Comparison of ENCODE assay signal across 8 cellular contexts in genomic region chr7:114923403-114923713, GRCh38. TPM values are rescaled to one million over a fixed set of nuclear protein-coding genes. Genes with fewer than 3 reads are reported as not detected.
DNase-seq lines count a peak whose midpoint lies in the region; ATAC-seq, FAIRE-seq and TF ChIP-seq lines count a peak whose summit lies in the region.

No MANE protein-coding gene starts in this region.

- 2% methylated on average over 4 of the region's 4 CpGs for WGBS in suprapubic skin

- peaks cover 45% of the 10 kb centered on the region for H3K4me1 Mint-ChIP-seq in activated CD4-positive, alpha-beta T cell treated with anti-CD3 and anti-CD28 coated beads, Interleukin-2, amount 10 ng/mL, durations not matched to agents 24 days and 14 days
- peaks cover 55% of the 10 kb centered on the region for H3K4me1 Mint-ChIP-seq in activated naive CD8-positive, alpha-beta T cell (ENCODE audit: low read depth)

- no peak for DNase-seq in activated CD4-positive, alpha-beta T cell treated with anti-CD3 and anti-CD28 coated beads, Interleukin-2, amount 10 ng/mL, durations not matched to agents 24 days and 14 days
- no peak for DNase-seq in activated CD4-positive, alpha-beta T cell treated with anti-CD3 and anti-CD28 coated beads for 48 hours
- no peak for DNase-seq in kidney
- DNase-seq in suprapubic skin (ENCODE audit: low spot score in 2 of 2): no peak
- DNase-seq in NCI-H345 (lab: John Stamatoyannopoulos, UW): no peak
- DNase-seq in COLO829 (ENCODE audit: low spot score): no peak

- H3K36me3 Mint-ChIP-seq in activated CD4-positive, alpha-beta T cell treated with anti-CD3 and anti-CD28 coated beads, Interleukin-2, amount 10 ng/mL, durations not matched to agents 24 days and 14 days (ENCODE audit: low read depth): peaks cover 34% of the 10 kb centered on the region
- H3K36me3 Mint-ChIP-seq in activated naive CD8-positive, alpha-beta T cell: peaks cover 5% of the 10 kb centered on the region

- no peaks in the 10 kb centered on the region for H3K27me3 Mint-ChIP-seq in activated CD4-positive, alpha-beta T cell treated with anti-CD3 and anti-CD28 coated beads, Interleukin-2, amount 10 ng/mL, durations not matched to agents 24 days and 14 days
- no peaks in the 10 kb centered on the region for H3K27me3 Mint-ChIP-seq in activated naive CD8-positive, alpha-beta T cell

- peak overlapping the region; percentile 96 for H3K4me3 Mint-ChIP-seq in activated CD4-positive, alpha-beta T cell treated with anti-CD3 and anti-CD28 coated beads, Interleukin-2, amount 10 ng/mL, durations not matched to agents 24 days and 14 days
- peak overlapping the region; percentile 92 for H3K4me3 Mint-ChIP-seq in activated naive CD8-positive, alpha-beta T cell

- H3K36me3 ChIP-seq in kidney (ENCODE audit: control insufficient read depth in 1 of 2, insufficient read depth in 2 of 2, low read length in 2 of 2): no peaks in the 10 kb centered on the region
- no peaks in the 10 kb centered on the region for H3K36me3 ChIP-seq in suprapubic skin

- H3K4me3 ChIP-seq in kidney (ENCODE audit: low read length in 2 of 2): peak overlapping the region; percentile 91
- peak overlapping the region; percentile 86 for H3K4me3 ChIP-seq in suprapubic skin

- no peaks in the 10 kb centered on the region for H3K9me3 Mint-ChIP-seq in activated CD4-positive, alpha-beta T cell treated with anti-CD3 and anti-CD28 coated beads, Interleukin-2, amount 10 ng/mL, durations not matched to agents 24 days and 14 days
- H3K9me3 Mint-ChIP-seq in activated naive CD8-positive, alpha-beta T cell (ENCODE audit: low read depth): no peaks in the 10 kb centered on the region

- TF ChIP-seq EP300 in suprapubic skin (IDR thresholded peaks at IDR 0.05): no peak

- no peak for ATAC-seq in GM21528 (IDR thresholded peaks at IDR 0.05; ENCODE audit: low FRiP score, unreplicated experiment)

- H3K27me3 ChIP-seq in suprapubic skin: no peaks in the 10 kb centered on the region

- intact Hi-C loops in activated CD4-positive, alpha-beta T cell treated with anti-CD3 and anti-CD28 coated beads, Interleukin-2, amount 10 ng/mL, durations not matched to agents 24 days and 14 days (cut with micrococcal nuclease): loop anchor here (1.0 to 10.0 kb wide), 4 partner anchors 8 to 1291 kb away; partner anchors contain the start of gene TES
- intact Hi-C loops in kidney (cut with DNase I): no loop called here

- no peak for TF ChIP-seq POLR2A in suprapubic skin (IDR thresholded peaks at IDR 0.05)

- H3K9me3 ChIP-seq in kidney (ENCODE audit: control insufficient read depth in 1 of 2, low read length in 2 of 2): no peaks in the 10 kb centered on the region
- no peaks in the 10 kb centered on the region for H3K9me3 ChIP-seq in suprapubic skin

- TF ChIP-seq CTCF in kidney (IDR thresholded peaks at IDR 0.05; ENCODE audit: borderline replicate concordance, extremely low read depth, insufficient read depth): no peak
- TF ChIP-seq CTCF in suprapubic skin (IDR thresholded peaks at IDR 0.05): no peak

- H3K27ac ChIP-seq in kidney (ENCODE audit: low read depth in 2 of 2, low read length in 2 of 2) (no peak overlapping the region), suprapubic skin (peak overlapping the region; percentile 87)

- FAIRE-seq in kidney (lab: Jason Lieb, UNC): no peak

- H3K4me1 ChIP-seq in kidney (ENCODE audit: control insufficient read depth in 1 of 2, insufficient read depth in 1 of 2, low read depth in 1 of 2, low read length in 2 of 2): peaks cover 0 to 4% of the 10 kb centered on the region in 2 donors
- H3K4me1 ChIP-seq in suprapubic skin: peaks cover 26% of the 10 kb centered on the region

- H3K27ac Mint-ChIP-seq in activated CD4-positive, alpha-beta T cell treated with anti-CD3 and anti-CD28 coated beads, Interleukin-2, amount 10 ng/mL, durations not matched to agents 24 days and 14 days: peak overlapping the region; percentile 98
- peak overlapping the region; percentile 95 for H3K27ac Mint-ChIP-seq in activated naive CD8-positive, alpha-beta T cell

- H3K9ac ChIP-seq in kidney (ENCODE audit: low read length in 2 of 2): peak overlapping the region; percentile 61 to 87

RNA-seq across cellular contexts. Expression of gene MDFIC, which starts 1.5 kb away (rescaled TPM):
- total RNA-seq in activated CD4-positive, alpha-beta T cell treated with anti-CD3 and anti-CD28 coated beads, Interleukin-2, amount 10 ng/mL, durations not matched to agents 24 days and 14 days: 172 and 175 TPM in 2 replicates
- total RNA-seq in kidney (32.9 TPM), suprapubic skin (10 to 100 TPM; 15.7 to 37.8 (median 28.1) TPM)
- 9.8 TPM for polyA plus RNA-seq in kidney (ENCODE audit: insufficient read depth, low read depth, low replicate concordance)
